Comparison of ENCODE assay signal across 33 cellular contexts in genomic region chr5:58764199-58764598, GRCh38.
DNase-seq lines count a peak whose midpoint lies in the region; ATAC-seq, FAIRE-seq and TF ChIP-seq lines count a peak whose summit lies in the region.
"Had no signal": no experiment of that assay in that cellular context is flagged by ENCODE, and none has a peak within 500 bp of the region (broad histone marks: within the 10 kb centered on the region; RNA-seq: fewer than 3 reads in every experiment).

No MANE protein-coding gene starts in this region.

- TF ChIP-seq POLR2A in right lobe of liver (IDR thresholded peaks at IDR 0.05) = no peak
- no peak for TF ChIP-seq POLR2A in H54 (IDR thresholded peaks at IDR 0.05; ENCODE audit: low read depth, low read length)

- TF ChIP-seq CTCF in RWPE2 (IDR thresholded peaks at IDR 0.05; ENCODE audit: poor library complexity, severe bottlenecking) (no peak), right lobe of liver (IDR thresholded peaks at IDR 0.05) (no peak)

- H3K27ac ChIP-seq in RWPE2 (ENCODE audit: poor library complexity, severe bottlenecking) (no peak overlapping the region), epithelial cell of prostate (no peak overlapping the region), right lobe of liver (peak overlapping the region in 1 of 3 donors; percentile 19)
- H3K27ac ChIP-seq: C4-2B, colonic mucosa, skin epidermis, suprapubic skin had no signal

- H3K9me3 ChIP-seq in RWPE2 (ENCODE audit: severe bottlenecking) = no peaks in the 10 kb centered on the region
- H3K9me3 ChIP-seq in right lobe of liver = no peaks in the 10 kb centered on the region
- H3K9me3 ChIP-seq: Caco-2, colonic mucosa, mucosa of descending colon, suprapubic skin had no signal

- H3K4me3 ChIP-seq in RWPE2 (ENCODE audit: severe bottlenecking) = no peak overlapping the region
- H3K4me3 ChIP-seq in right lobe of liver = no peak overlapping the region
- H3K4me3 ChIP-seq: colonic mucosa, mucosa of descending colon, skin epidermis, suprapubic skin had no signal

- WGBS in right lobe of liver (ENCODE audit: insufficient coverage, low coverage, low lambda C conversion rate, missing lambda C conversion rate) = 40% methylated on average over 3 of the region's 3 CpGs

- DNase-seq in GM19239 (ENCODE audit: insufficient read length, low spot score) = no peak
- DNase-seq in RWPE2 (ENCODE audit: low spot score) = no peak
- DNase-seq in epithelial cell of prostate (ENCODE audit: low read depth, low spot score) = peak; percentile 31
- DNase-seq in right lobe of liver = no peak
- no peak for DNase-seq in H54 (ENCODE audit: insufficient read length, low spot score)
- no peak for DNase-seq in NCI-H226
- no peak for DNase-seq in AML-193 (lab: John Stamatoyannopoulos, UW)
- DNase-seq: activated CD4-positive, alpha-beta T cell treated with anti-CD3 and anti-CD28 coated beads for 1 hour; activated CD8-positive, alpha-beta T cell treated with anti-CD3 and anti-CD28 coated beads, Interleukin-2, amount 10 ng/mL, durations not matched to agents 7 days and 5 days; activated effector memory CD4-positive, alpha-beta T cell treated with anti-CD3 and anti-CD28 coated beads, Interleukin-2, amount 50 U/mL, for 16 hours; activated naive CD8-positive, alpha-beta T cell treated with anti-CD3 and anti-CD28 coated beads, Interleukin-2, amount 10 ng/mL, durations not matched to agents 7 days and 5 days; aorta; Caco-2; colonic mucosa; effector CD4-positive, alpha-beta T cell; H7; islet precursor cell; KG1; MM.1S; mucosa of descending colon; NCI-H1105 treated with DMSO at 0.1 percent for 48 hours; NCI-H2029; NCI-H345; occipital lobe; SHP77; stimulated activated naive B cell treated with anti-CD40 and anti-IgM and Interleukin-4, amounts not matched to agents 10 μg/mL and 1 μg/mL and 100 μg/mL, for 72 hours had no signal

- intact Hi-C loops in right lobe of liver (cut with DNase I) = no loop called here

- H3K27me3 ChIP-seq in RWPE2 (ENCODE audit: insufficient read depth, poor library complexity, severe bottlenecking) = peaks cover 13% of the 10 kb centered on the region
- no peaks in the 10 kb centered on the region for H3K27me3 ChIP-seq in right lobe of liver
- H3K27me3 ChIP-seq: colonic mucosa, suprapubic skin had no signal

- H3K36me3 ChIP-seq in RWPE2 (ENCODE audit: low read depth) (no peaks in the 10 kb centered on the region), right lobe of liver (no peaks in the 10 kb centered on the region)
- H3K36me3 ChIP-seq: colonic mucosa, suprapubic skin had no signal

- no peaks in the 10 kb centered on the region for H3K4me1 ChIP-seq in RWPE2 (ENCODE audit: insufficient read depth, poor library complexity, severe bottlenecking)
- peaks cover 0 to 53% (median 18%) of the 10 kb centered on the region in 4 donors for H3K4me1 ChIP-seq in right lobe of liver
- H3K4me1 ChIP-seq: Caco-2 had no signal

- peak; percentile 68 for FAIRE-seq in GM19239 (lab: Jason Lieb, UNC)
- FAIRE-seq in H54 (lab: Jason Lieb, UNC) = no peak
- FAIRE-seq: GM18507 had no signal

- ATAC-seq in RWPE2 (ENCODE audit: low read depth) (peak; percentile 63), right lobe of liver (peak; percentile 45 to 71 (median 65)), GM19452 (IDR thresholded peaks at IDR 0.05; ENCODE audit: unreplicated experiment) (no peak)
- ATAC-seq: activated CD8-positive, alpha-beta T cell treated with anti-CD3 and anti-CD28 coated beads, Interleukin-2, amount 10 ng/mL, durations not matched to agents 7 days and 5 days; mucosa of descending colon; natural killer cell treated with Interleukin-12 subunit alpha and Interleukin-12 subunit beta and Interleukin-15 and Interleukin-18, amount 100 ng/mL, for 72 hours; Panc1; stimulated activated naive B cell treated with anti-CD40 and anti-IgM and Interleukin-4, amounts not matched to agents 10 μg/mL and 1 μg/mL and 100 μg/mL, for 72 hours had no signal
